Comparison of ENCODE assay signal across 23 cellular contexts in genomic region chr6:2626381-2626780, GRCh38.
DNase-seq lines count a peak whose midpoint lies in the region; ATAC-seq and TF ChIP-seq lines count a peak whose summit lies in the region.
"Had no signal": no experiment of that assay in that cellular context is flagged by ENCODE, and none has a peak within 500 bp of the region (broad histone marks: within the 10 kb centered on the region; RNA-seq: fewer than 3 reads in every experiment).

No MANE protein-coding gene starts in this region.

- no peak overlapping the region for H3K4me3 Mint-ChIP-seq in activated CD8-positive, alpha-beta T cell treated with anti-CD3 and anti-CD28 coated beads for 36 hours
- no peak overlapping the region for H3K4me3 Mint-ChIP-seq in Caco-2 (ENCODE audit: unreplicated experiment)
- H3K4me3 Mint-ChIP-seq: activated B cell treated with CpG ODN at 0.5 μM for 24 hours; activated naive CD8-positive, alpha-beta T cell; H9; stimulated activated naive B cell treated with anti-CD40 and anti-IgM and Interleukin-4, amounts not matched to agents 10 μg/mL and 1 μg/mL and 100 μg/mL, for 72 hours had no signal

- no peak overlapping the region for H3K4me3 ChIP-seq in cardiac fibroblast (replicated peaks in 1 of 2; ENCODE audit: low read depth in 2 of 2, low read length in 2 of 2)
- H3K4me3 ChIP-seq in Caco-2 (ENCODE audit: low read depth, low read length) = no peak overlapping the region
- H3K4me3 ChIP-seq: vagina had no signal

- no peaks in the 10 kb centered on the region for H3K4me1 ChIP-seq in Caco-2

- no peak for ATAC-seq in activated CD8-positive, alpha-beta T cell treated with anti-CD3 and anti-CD28 coated beads for 36 hours
- ATAC-seq in HG03354 (IDR thresholded peaks at IDR 0.05; ENCODE audit: poor library complexity, severe bottlenecking, unreplicated experiment) = no peak
- ATAC-seq: stimulated activated naive B cell treated with anti-CD40 and anti-IgM and Interleukin-4, amounts not matched to agents 10 μg/mL and 1 μg/mL and 100 μg/mL, for 72 hours had no signal

- H3K36me3 Mint-ChIP-seq in activated CD8-positive, alpha-beta T cell treated with anti-CD3 and anti-CD28 coated beads for 36 hours (ENCODE audit: low read depth) = no peaks in the 10 kb centered on the region
- no peaks in the 10 kb centered on the region for H3K36me3 Mint-ChIP-seq in Caco-2 (ENCODE audit: insufficient read depth, unreplicated experiment)
- H3K36me3 Mint-ChIP-seq: activated naive CD8-positive, alpha-beta T cell; stimulated activated naive B cell treated with anti-CD40 and anti-IgM and Interleukin-4, amounts not matched to agents 10 μg/mL and 1 μg/mL and 100 μg/mL, for 72 hours had no signal

- POLR2A ChIA-PET in activated CD8-positive, alpha-beta T cell treated with anti-CD3 and anti-CD28 coated beads for 36 hours (lab: Charles Lee) = no interaction called here
- POLR2A ChIA-PET in Caco-2 (lab: Charles Lee) = no interaction called here

- intact Hi-C loops in activated CD8-positive, alpha-beta T cell treated with anti-CD3 and anti-CD28 coated beads for 36 hours (cut with micrococcal nuclease) = no loop called here
- intact Hi-C loops in Caco-2 (cut with micrococcal nuclease; ENCODE audit: unreplicated experiment) = no loop called here

- CTCF ChIA-PET in activated CD8-positive, alpha-beta T cell treated with anti-CD3 and anti-CD28 coated beads for 36 hours (lab: Charles Lee) = interaction anchor here (4.6 kb wide), 1 partner anchor 8 kb away, joined by 27 read pairs; no protein-coding TSS in a partner anchor
- CTCF ChIA-PET in Caco-2 (lab: Charles Lee) = no interaction called here

- no peak for TF ChIP-seq CTCF in cardiac fibroblast (IDR thresholded peaks at IDR 0.05; ENCODE audit: low read depth, low read length)
- no peak for TF ChIP-seq CTCF in activated CD8-positive, alpha-beta T cell treated with anti-CD3 and anti-CD28 coated beads for 36 hours (IDR thresholded peaks at IDR 0.05)
- TF ChIP-seq CTCF in Caco-2 (IDR thresholded peaks at IDR 0.05; ENCODE audit: insufficient read depth in 1 of 2, low read depth in 1 of 2, low read length in 1 of 2, severe bottlenecking in 1 of 2, unreplicated experiment in 1 of 2) = no peak

- no peaks in the 10 kb centered on the region for H3K36me3 ChIP-seq in Caco-2 (ENCODE audit: control insufficient read depth, insufficient read depth, low read length)
- H3K36me3 ChIP-seq: vagina had no signal

- no peaks in the 10 kb centered on the region for H3K27me3 ChIP-seq in Caco-2 (replicated peaks; ENCODE audit: control insufficient read depth, insufficient read depth, low read length)
- H3K27me3 ChIP-seq: vagina had no signal

- H3K27me3 Mint-ChIP-seq in activated CD8-positive, alpha-beta T cell treated with anti-CD3 and anti-CD28 coated beads for 36 hours = peaks cover 6% of the 10 kb centered on the region
- no peaks in the 10 kb centered on the region for H3K27me3 Mint-ChIP-seq in Caco-2 (ENCODE audit: insufficient read depth, unreplicated experiment)
- H3K27me3 Mint-ChIP-seq: activated B cell treated with CpG ODN at 0.5 μM for 24 hours; activated naive CD8-positive, alpha-beta T cell had no signal

- H3K9me3 Mint-ChIP-seq in activated CD8-positive, alpha-beta T cell treated with anti-CD3 and anti-CD28 coated beads for 36 hours = no peaks in the 10 kb centered on the region
- H3K9me3 Mint-ChIP-seq in Caco-2 (ENCODE audit: unreplicated experiment) = no peaks in the 10 kb centered on the region
- H3K9me3 Mint-ChIP-seq: activated B cell treated with CpG ODN at 0.5 μM for 24 hours; activated T-helper 2 cell treated with anti-CD3 and anti-CD28 coated beads, Interferon-gamma antibody, Interleukin-2, Interleukin-4, amounts not matched to agents 10 μg/mL and 5 μg/mL and 100 μg/mL, durations not matched to agents 14 hours and 24 hours and 36 hours; H9; stimulated activated naive B cell treated with anti-CD40 and anti-IgM and Interleukin-4, amounts not matched to agents 10 μg/mL and 1 μg/mL and 100 μg/mL, for 72 hours had no signal

- DNase-seq in Daoy (ENCODE audit: low read depth) (peak; percentile 90), NCI-H226 (peak; percentile 39), cardiac fibroblast (ENCODE audit: low read depth in 2 of 2) (peak; percentile 39 to 42), myocyte (ENCODE audit: low read depth) (peak; percentile 17), Caco-2 (no peak)
- no peak for DNase-seq in activated CD8-positive, alpha-beta T cell treated with anti-CD3 and anti-CD28 coated beads for 36 hours
- no peak for DNase-seq in activated CD4-positive, alpha-beta T cell treated with anti-CD3 and anti-CD28 coated beads, Interleukin-2, amount 50 U/mL, for 48 hours
- DNase-seq: activated B cell treated with CpG ODN at 0.5 μM for 24 hours; activated CD8-positive, alpha-beta memory T cell treated with anti-CD3 and anti-CD28 coated beads, Interleukin-2, amount 50 U/mL, for 48 hours; Calu3; dermis blood vessel endothelial cell; H9; NCI-H1092; NCI-H1930; NCI-H748 treated with DMSO at 0.1 percent for 48 hours; stimulated activated CD4-positive, alpha-beta T cell treated with anti-CD3 and anti-CD28 coated beads, Interleukin-12 subunit alpha, Interleukin-12 subunit beta, amount 100 ng/mL, for 4 hours; stimulated activated CD4-positive, alpha-beta T cell treated with anti-CD3 and anti-CD28 coated beads, Interleukin-4, amount 100 ng/mL, for 24 hours; stimulated activated naive B cell treated with anti-CD40 and anti-IgM and Interleukin-4, amounts not matched to agents 10 μg/mL and 1 μg/mL and 100 μg/mL, for 72 hours; T1000 had no signal

- H3K4me1 Mint-ChIP-seq in activated CD8-positive, alpha-beta T cell treated with anti-CD3 and anti-CD28 coated beads for 36 hours (ENCODE audit: low read depth) = no peaks in the 10 kb centered on the region
- H3K4me1 Mint-ChIP-seq in Caco-2 (ENCODE audit: low read depth, unreplicated experiment) = no peaks in the 10 kb centered on the region
- H3K4me1 Mint-ChIP-seq: activated B cell treated with CpG ODN at 0.5 μM for 24 hours; stimulated activated naive B cell treated with anti-CD40 and anti-IgM and Interleukin-4, amounts not matched to agents 10 μg/mL and 1 μg/mL and 100 μg/mL, for 72 hours had no signal

- no peaks in the 10 kb centered on the region for H3K9me3 ChIP-seq in Caco-2
- H3K9me3 ChIP-seq: vagina had no signal

- no peak overlapping the region for H3K27ac Mint-ChIP-seq in activated CD8-positive, alpha-beta T cell treated with anti-CD3 and anti-CD28 coated beads for 36 hours
- no peak overlapping the region for H3K27ac Mint-ChIP-seq in Caco-2 (ENCODE audit: unreplicated experiment)
- H3K27ac Mint-ChIP-seq: activated B cell treated with CpG ODN at 0.5 μM for 24 hours; activated naive CD8-positive, alpha-beta T cell; activated T-helper 2 cell treated with anti-CD3 and anti-CD28 coated beads, Interferon-gamma antibody, Interleukin-2, Interleukin-4, amounts not matched to agents 10 μg/mL and 5 μg/mL and 100 μg/mL, durations not matched to agents 14 hours and 24 hours and 36 hours; H9; stimulated activated naive B cell treated with anti-CD40 and anti-IgM and Interleukin-4, amounts not matched to agents 10 μg/mL and 1 μg/mL and 100 μg/mL, for 72 hours had no signal

- no TSS peak for BruUV-seq in Caco-2 (replicated peaks; lab: Mats Ljungman, UMichigan)

Comparison
In these comparisons a context has a peak if more than half of its experiments do, and no peak if none do; other contexts are left out.
1. DNase-seq: peak in Daoy (single experiment), NCI-H226 (single experiment), cardiac fibroblast (2 of 2) and myocyte (single experiment); none in activated CD8-positive, alpha-beta T cell treated with anti-CD3 and anti-CD28 coated beads for 36 hours (single experiment), Caco-2 (0 of 2) and activated CD4-positive, alpha-beta T cell treated with anti-CD3 and anti-CD28 coated beads, Interleukin-2, amount 50 U/mL, for 48 hours (0 of 2).